In the genomic region with DNA sequence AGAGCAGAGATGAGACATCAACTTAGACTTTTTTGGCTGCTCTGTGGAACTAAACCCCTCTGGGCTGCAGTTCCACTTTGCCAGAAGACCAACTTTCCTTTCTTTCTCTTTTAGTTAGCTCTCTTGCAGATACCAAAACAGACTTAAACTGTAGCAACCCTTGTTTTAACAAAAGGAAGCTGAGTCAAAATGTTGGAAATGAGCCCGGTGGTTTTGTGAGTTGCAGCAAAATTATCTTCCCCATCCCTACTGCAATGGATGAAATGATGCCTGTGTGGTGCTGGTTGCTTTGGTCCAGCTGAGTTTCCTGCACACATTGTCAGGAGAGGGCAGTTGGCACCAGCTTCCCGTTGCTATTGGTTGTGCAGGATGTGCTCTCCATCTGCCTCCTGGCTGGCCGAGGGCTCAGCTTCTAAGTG, we compare ENCODE assay signal across 8 cellular contexts.
DNase-seq lines count a peak whose midpoint lies in the region; ATAC-seq, FAIRE-seq and TF ChIP-seq lines count a peak whose summit lies in the region.

No MANE protein-coding gene starts in this region.

- ATAC-seq in GM19395 (IDR thresholded peaks at IDR 0.05; ENCODE audit: unreplicated experiment): peak; percentile 28

- H3K27ac Mint-ChIP-seq in CD14-positive monocyte: peak overlapping the region; percentile 72 to 92 (median 87)

- H3K4me3 Mint-ChIP-seq in CD14-positive monocyte: peak overlapping the region; percentile 67 to 68

- no peaks in the 10 kb centered on the region for H3K9me3 ChIP-seq in KOPT-K1 (ENCODE audit: insufficient read depth, low read length, poor library complexity, severe bottlenecking)
- no peaks in the 10 kb centered on the region for H3K9me3 ChIP-seq in HAP-1

- H3K27ac ChIP-seq in KOPT-K1 (ENCODE audit: low read depth, low read length, poor library complexity, severe bottlenecking): peak overlapping the region; percentile 71

- intact Hi-C loops in CD14-positive monocyte (cut with micrococcal nuclease): loop anchor here in 1 of 2 donors (5.0 kb wide), 1 partner anchor 116 kb away; a partner anchor contains a TSS

- H3K27me3 ChIP-seq in bronchial epithelial cell (ENCODE audit: control insufficient read depth, insufficient read depth, low read length) (no peaks in the 10 kb centered on the region), HAP-1 (ENCODE audit: low read depth) (no peaks in the 10 kb centered on the region)

- peaks cover 34% of the 10 kb centered on the region for H3K4me1 Mint-ChIP-seq in CD14-positive monocyte

- no peak for FAIRE-seq in bronchial epithelial cell (lab: Jason Lieb, UNC)

- H3K4me1 ChIP-seq in HAP-1: peaks cover 5% of the 10 kb centered on the region

- H3K36me3 Mint-ChIP-seq in CD14-positive monocyte: peaks cover 9 to 34% of the 10 kb centered on the region in 2 donors

- H3K9me3 Mint-ChIP-seq in CD14-positive monocyte: no peaks in the 10 kb centered on the region

- H3K36me3 ChIP-seq in KOPT-K1 (ENCODE audit: insufficient read depth, low read length): peaks cover 20% of the 10 kb centered on the region
- H3K36me3 ChIP-seq in bronchial epithelial cell (ENCODE audit: control insufficient read depth, insufficient read depth, low read length): no peaks in the 10 kb centered on the region
- H3K36me3 ChIP-seq in HAP-1 (replicated peaks): no peaks in the 10 kb centered on the region

- TF ChIP-seq CTCF in CD14-positive monocyte (IDR thresholded peaks at IDR 0.05): no peak
- TF ChIP-seq CTCF in bronchial epithelial cell (IDR thresholded peaks at IDR 0.05; ENCODE audit: insufficient read depth, low read length, severe bottlenecking): no peak

- DNase-seq in CD14-positive monocyte (ENCODE audit: low spot score) (no peak), bronchial epithelial cell (ENCODE audit: low read depth) (peak; percentile 47), midbrain (lab: John Stamatoyannopoulos, UW) (peak; percentile 30), HAP-1 (ENCODE audit: low spot score in 2 of 2) (no peak), NCI-H1436 (lab: John Stamatoyannopoulos, UW) (no peak)
- no peak for DNase-seq in stimulated activated CD4-positive, alpha-beta T cell treated with anti-CD3 and anti-CD28 coated beads, Interleukin-2, amount 100 ng/mL, for 48 hours

- no peaks in the 10 kb centered on the region for H3K27me3 Mint-ChIP-seq in CD14-positive monocyte (ENCODE audit: low read depth in 3 of 3)

- no peak overlapping the region for H3K4me3 ChIP-seq in bronchial epithelial cell (ENCODE audit: low read depth, low read length)
- H3K4me3 ChIP-seq in HAP-1: no peak overlapping the region

- in situ Hi-C loops in HAP-1 (cut with MboI; ENCODE audit: low sequenced_read_pairs): no loop called here

Comparison
In these comparisons a context has a peak if more than half of its experiments do, and no peak if none do; other contexts are left out.
1. DNase-seq: peak in bronchial epithelial cell (single experiment) and midbrain (single experiment); none in CD14-positive monocyte (single experiment), stimulated activated CD4-positive, alpha-beta T cell treated with anti-CD3 and anti-CD28 coated beads, Interleukin-2, amount 100 ng/mL, for 48 hours (0 of 2), HAP-1 (0 of 2) and NCI-H1436 (single experiment).